ENCODE assay signal across 14 cellular contexts in the genomic region with DNA sequence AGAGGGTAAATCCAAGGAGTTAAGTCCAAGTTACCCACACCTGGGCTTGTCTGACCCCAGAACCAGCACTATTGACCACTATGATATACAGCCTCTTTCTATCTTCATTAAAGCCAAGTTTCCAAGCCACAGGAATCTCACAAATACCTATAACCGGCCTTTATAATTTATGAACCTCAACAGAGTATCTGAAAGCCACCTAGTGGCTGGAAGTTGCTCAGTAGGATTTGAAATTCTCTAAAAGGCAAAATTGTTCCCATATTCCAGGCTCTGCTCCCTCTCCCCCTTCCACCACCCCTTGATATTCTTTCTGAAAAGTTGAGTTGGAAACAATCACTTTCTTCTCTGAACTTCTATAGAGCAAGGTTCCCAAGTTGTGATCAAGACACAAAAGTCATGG.
A peak's percentile ranks its signal among the peaks of the same experiment; 100 is the strongest.
DNase-seq lines count a peak whose midpoint lies in the region; ATAC-seq and TF ChIP-seq lines count a peak whose summit lies in the region.
"Had no signal": no experiment of that assay in that cellular context is flagged by ENCODE, and none has a peak within 500 bp of the region (broad histone marks: within the 10 kb centered on the region; RNA-seq: fewer than 3 reads in every experiment).

No MANE protein-coding gene starts in this region.

- H3K9ac ChIP-seq in adipocyte (ENCODE audit: low read length) = no peak overlapping the region

- DNase-seq in DMS53 (lab: John Stamatoyannopoulos, UW) (peak; percentile 49), HS-5 (ENCODE audit: low read depth) (peak; percentile 5), adipocyte (ENCODE audit: low read depth) (peak; percentile 12), right lobe of liver (no peak), NCI-H1105 (lab: John Stamatoyannopoulos, UW) (no peak), iPS-NIHi11 (ENCODE audit: low spot score) (no peak)
- DNase-seq in activated T-cell treated with anti-CD3 and anti-CD28 coated beads, Interleukin-2, amount 50 U/mL, for 72 hours = no peak
- DNase-seq: anterior cingulate cortex; KG1; NK-92 treated with Interleukin-12 subunit alpha and Interleukin-12 subunit beta, amount 100 ng/mL, for 24 hours; small intestine had no signal

- H3K27me3 ChIP-seq in adipocyte (replicated peaks; ENCODE audit: control insufficient read depth, insufficient read depth, low read length) (peaks cover 4% of the 10 kb centered on the region), right lobe of liver (no peaks in the 10 kb centered on the region)
- H3K27me3 ChIP-seq: vagina had no signal

- ATAC-seq in right lobe of liver (no peak), HG02610 (IDR thresholded peaks at IDR 0.05; ENCODE audit: unreplicated experiment) (no peak)
- ATAC-seq in activated T-cell treated with anti-CD3 and anti-CD28 coated beads, Interleukin-2, amount 50 U/mL, for 72 hours (replicated peaks in 1 of 2) = no peak

- no peak for TF ChIP-seq POLR2A in right lobe of liver (IDR thresholded peaks at IDR 0.05)

- H3K27ac ChIP-seq in right lobe of liver = no peak overlapping the region
- H3K27ac ChIP-seq: vagina had no signal

- H3K4me1 ChIP-seq in adipocyte (ENCODE audit: control insufficient read depth, insufficient read depth, low read length) = no peaks in the 10 kb centered on the region
- peaks cover 0 to 6% (median 0%) of the 10 kb centered on the region in 4 donors for H3K4me1 ChIP-seq in right lobe of liver
- H3K4me1 ChIP-seq: vagina had no signal

- TF ChIP-seq CTCF in right lobe of liver (IDR thresholded peaks at IDR 0.05) = peak; percentile 26 to 44 (median 34)

- H3K9me3 ChIP-seq in adipocyte (ENCODE audit: control insufficient read depth, low read length) = peaks cover 4% of the 10 kb centered on the region
- no peaks in the 10 kb centered on the region for H3K9me3 ChIP-seq in right lobe of liver
- H3K9me3 ChIP-seq: vagina had no signal

- no peaks in the 10 kb centered on the region for H3K9me3 Mint-ChIP-seq in activated T-cell treated with anti-CD3 and anti-CD28 coated beads, Interleukin-2, amount 50 U/mL, for 72 hours
- H3K9me3 Mint-ChIP-seq: T-helper 1 cell treated with Interleukin-12 subunit alpha and Interleukin-12 subunit beta and Interleukin-4 antibody, amounts not matched to agents 30 μg/mL and 1 μg/mL, for 36 hours had no signal

- peaks cover 6% of the 10 kb centered on the region for H3K27me3 Mint-ChIP-seq in activated T-cell treated with anti-CD3 and anti-CD28 coated beads, Interleukin-2, amount 50 U/mL, for 72 hours (ENCODE audit: low read depth)

- H3K36me3 ChIP-seq in adipocyte (ENCODE audit: control insufficient read depth, insufficient read depth, low read length, severe bottlenecking) (no peaks in the 10 kb centered on the region), right lobe of liver (no peaks in the 10 kb centered on the region)
- H3K36me3 ChIP-seq: vagina had no signal

- H3K36me3 Mint-ChIP-seq in activated T-cell treated with anti-CD3 and anti-CD28 coated beads, Interleukin-2, amount 50 U/mL, for 72 hours (ENCODE audit: insufficient read depth in 2 of 2) = no peaks in the 10 kb centered on the region

- no peak overlapping the region for H3K4me3 ChIP-seq in adipocyte (ENCODE audit: low read length)
- no peak overlapping the region for H3K4me3 ChIP-seq in right lobe of liver
- H3K4me3 ChIP-seq: vagina had no signal

- no peak overlapping the region for H3K4me3 Mint-ChIP-seq in activated T-cell treated with anti-CD3 and anti-CD28 coated beads, Interleukin-2, amount 50 U/mL, for 72 hours
- H3K4me3 Mint-ChIP-seq: T-helper 1 cell treated with Interleukin-12 subunit alpha and Interleukin-12 subunit beta and Interleukin-4 antibody, amounts not matched to agents 30 μg/mL and 1 μg/mL, for 36 hours had no signal

- intact Hi-C loops in right lobe of liver (cut with DNase I) = no loop called here

- H3K4me1 Mint-ChIP-seq in activated T-cell treated with anti-CD3 and anti-CD28 coated beads, Interleukin-2, amount 50 U/mL, for 72 hours (ENCODE audit: low read depth) = no peaks in the 10 kb centered on the region

- WGBS in right lobe of liver (ENCODE audit: insufficient coverage, low coverage, low lambda C conversion rate, missing lambda C conversion rate) = 36% methylated on average over 1 of the region's 1 CpG

- H3K27ac Mint-ChIP-seq in activated T-cell treated with anti-CD3 and anti-CD28 coated beads, Interleukin-2, amount 50 U/mL, for 72 hours = no peak overlapping the region
- H3K27ac Mint-ChIP-seq: T-helper 1 cell treated with Interleukin-12 subunit alpha and Interleukin-12 subunit beta and Interleukin-4 antibody, amounts not matched to agents 30 μg/mL and 1 μg/mL, for 36 hours had no signal

Comparison
In these comparisons a context has a peak if more than half of its experiments do, and no peak if none do; other contexts are left out.
1. DNase-seq: peak in DMS53 (single experiment), HS-5 (single experiment) and adipocyte (single experiment); none in right lobe of liver (0 of 3), NCI-H1105 (single experiment), iPS-NIHi11 (single experiment) and activated T-cell treated with anti-CD3 and anti-CD28 coated beads, Interleukin-2, amount 50 U/mL, for 72 hours (0 of 2).